ENCODE assay signal across 15 cellular contexts in genomic region chr1:228392111-228392936, GRCh38. TPM values are rescaled to one million over a fixed set of nuclear protein-coding genes. Genes with fewer than 3 reads are reported as not detected.
DNase-seq lines count a peak whose midpoint lies in the region; ATAC-seq, FAIRE-seq and TF ChIP-seq lines count a peak whose summit lies in the region.
"Had no signal": no experiment of that assay in that cellular context is flagged by ENCODE, and none has a peak within 500 bp of the region (broad histone marks: within the 10 kb centered on the region; RNA-seq: fewer than 3 reads in every experiment).

No MANE protein-coding gene starts in this region.

- no peak for ATAC-seq in natural killer cell

- H3K4me3 ChIP-seq in effector memory CD4-positive, alpha-beta T cell (ENCODE audit: insufficient read depth, low read depth, low read length, poor library complexity, severe bottlenecking) = no peak overlapping the region
- no peak overlapping the region for H3K4me3 ChIP-seq in prostate gland

- H3K36me3 Mint-ChIP-seq in natural killer cell = no peaks in the 10 kb centered on the region
- H3K36me3 Mint-ChIP-seq: activated naive CD4-positive, alpha-beta T cell treated with anti-CD3 and anti-CD28 coated beads, Interleukin-2, amount 50 U/mL, for 72 hours had no signal

- H3K4me3 Mint-ChIP-seq in natural killer cell = no peak overlapping the region
- H3K4me3 Mint-ChIP-seq: activated B cell treated with CpG ODN at 0.5 μM for 24 hours, B cell had no signal

- DNase-seq in ELR (ENCODE audit: low read depth) = peak; percentile 60
- peak; percentile 43 for DNase-seq in RCC 7860 (ENCODE audit: low spot score)
- peak; percentile 32 for DNase-seq in iris pigment epithelial cell (ENCODE audit: low read depth)
- no peak for DNase-seq in effector memory CD4-positive, alpha-beta T cell
- DNase-seq in prostate gland (ENCODE audit: low spot score) = no peak
- no peak for DNase-seq in NCI-H226
- no peak for DNase-seq in natural killer cell
- DNase-seq: activated B cell treated with CpG ODN at 0.5 μM for 24 hours, DMS 273 treated with DMSO at 0.1 percent for 48 hours, NCI-H2171 had no signal

- H3K27ac Mint-ChIP-seq in natural killer cell = peak overlapping the region in 1 of 2 donors; percentile 56
- H3K27ac Mint-ChIP-seq: activated B cell treated with CpG ODN at 0.5 μM for 24 hours, B cell had no signal

- H3K9me3 ChIP-seq in effector memory CD4-positive, alpha-beta T cell (ENCODE audit: control insufficient read depth, low read length) = no peaks in the 10 kb centered on the region
- no peaks in the 10 kb centered on the region for H3K9me3 ChIP-seq in prostate gland

- H3K4me1 ChIP-seq in effector memory CD4-positive, alpha-beta T cell (ENCODE audit: control insufficient read depth, insufficient read depth, low read length, poor library complexity, severe bottlenecking) = no peaks in the 10 kb centered on the region
- H3K4me1 ChIP-seq in prostate gland (replicated peaks) = no peaks in the 10 kb centered on the region
- H3K4me1 ChIP-seq: parathyroid adenoma had no signal

- TF ChIP-seq CTCF in 22Rv1 (IDR thresholded peaks at IDR 0.05) (no peak), prostate gland (IDR thresholded peaks at IDR 0.05) (no peak), natural killer cell (IDR thresholded peaks at IDR 0.05) (no peak)

- FAIRE-seq in RCC 7860 (lab: Jason Lieb, UNC) = no peak
- FAIRE-seq: keratinocyte had no signal

- intact Hi-C loops in prostate gland (cut with DNase I) (no loop called here), natural killer cell (cut with micrococcal nuclease) (no loop called here)

- TF ChIP-seq POLR2A in prostate gland (IDR thresholded peaks at IDR 0.05) = no peak

- H3K4me1 Mint-ChIP-seq in natural killer cell = peaks cover under 1 to 6% of the 10 kb centered on the region in 2 donors
- H3K4me1 Mint-ChIP-seq: activated B cell treated with CpG ODN at 0.5 μM for 24 hours, B cell had no signal

- 90% methylated on average over 12 of the region's 12 CpGs for WGBS in prostate gland

- peak overlapping the region; percentile 29; the same call in 1 of the 2 replicates for H3K27ac ChIP-seq in 22Rv1
- H3K27ac ChIP-seq in effector memory CD4-positive, alpha-beta T cell (ENCODE audit: insufficient read depth, low read length, poor library complexity, severe bottlenecking) = no peak overlapping the region
- H3K27ac ChIP-seq in prostate gland = no peak overlapping the region
- H3K27ac ChIP-seq: parathyroid adenoma had no signal

- H3K36me3 ChIP-seq in effector memory CD4-positive, alpha-beta T cell (ENCODE audit: control insufficient read depth, insufficient read depth, low read length) = peaks cover 34% of the 10 kb centered on the region
- H3K36me3 ChIP-seq in prostate gland = peaks cover 0 to 17% of the 10 kb centered on the region in 2 donors

- H3K9me3 Mint-ChIP-seq in natural killer cell = no peaks in the 10 kb centered on the region
- H3K9me3 Mint-ChIP-seq: activated B cell treated with CpG ODN at 0.5 μM for 24 hours; activated naive CD4-positive, alpha-beta T cell treated with anti-CD3 and anti-CD28 coated beads, Interleukin-2, amount 50 U/mL, for 72 hours had no signal

- H3K27me3 ChIP-seq in effector memory CD4-positive, alpha-beta T cell (replicated peaks; ENCODE audit: control insufficient read depth, insufficient read depth, low read length, poor library complexity, severe bottlenecking) = no peaks in the 10 kb centered on the region
- H3K27me3 ChIP-seq in prostate gland (replicated peaks; ENCODE audit: insufficient read depth) = no peaks in the 10 kb centered on the region

- H3K27me3 Mint-ChIP-seq in natural killer cell (ENCODE audit: low read depth in 2 of 2) = no peaks in the 10 kb centered on the region
- H3K27me3 Mint-ChIP-seq: activated B cell treated with CpG ODN at 0.5 μM for 24 hours, B cell had no signal

RNA-seq across cellular contexts. Expression of gene TRIM11, which starts 14.3 kb away (rescaled TPM):
- 10 to 100 TPM; 35.3 to 36.2 TPM for total RNA-seq in prostate gland
- 10 to 100 TPM; 65.1 to 91.4 (median 83.2) TPM for total RNA-seq in natural killer cell

RNA-seq across cellular contexts. Expression of gene TRIM17, which starts 24.3 kb away (rescaled TPM):
- total RNA-seq in prostate gland = 1 to 10 TPM; 2.0 to 9.9 TPM
- total RNA-seq in natural killer cell = 10 to 100 TPM in 1 of 3 donors, 1 to 10 TPM in 2; 8.0 to 13.4 (median 8.4) TPM
- total RNA-seq: activated B cell treated with CpG ODN at 0.5 μM for 24 hours, B cell had no signal

Comparison
In these comparisons a context has a peak if more than half of its experiments do, and no peak if none do; other contexts are left out.
1. DNase-seq: peak in ELR (single experiment), RCC 7860 (single experiment) and iris pigment epithelial cell (single experiment); none in effector memory CD4-positive, alpha-beta T cell (0 of 3), prostate gland (single experiment), NCI-H226 (single experiment) and natural killer cell (single experiment).